8 cellular contexts compared by ENCODE assay signal in the genomic region with DNA sequence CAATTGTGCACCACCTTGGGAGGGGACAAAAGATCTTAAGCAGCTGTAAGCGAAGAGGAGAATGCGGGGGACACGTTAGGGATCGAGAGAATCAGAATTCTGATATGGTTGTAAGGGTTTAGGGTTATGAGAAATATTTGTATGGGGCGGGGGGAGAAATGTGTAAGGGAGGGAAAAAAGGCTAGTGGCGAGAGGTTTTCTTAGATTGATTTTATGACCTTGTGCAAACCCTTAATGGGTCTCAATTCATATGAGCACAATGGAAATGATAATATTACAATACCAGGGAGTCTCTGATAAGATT. TPM values are rescaled to one million over a fixed set of nuclear protein-coding genes. Genes with fewer than 3 reads are reported as not detected.
A peak's percentile ranks its signal among the peaks of the same experiment; 100 is the strongest.
DNase-seq lines count a peak whose midpoint lies in the region; ATAC-seq and TF ChIP-seq lines count a peak whose summit lies in the region.

No MANE protein-coding gene starts in this region.

- CTCF ChIA-PET in MCF 10A (lab: Yijun Ruan, JAX) = interaction anchor here (0.6 to 2.9 kb wide), 11 partner anchors 17 to 1463 kb away, joined by 3 to 17 read pairs (median 4); no protein-coding TSS in a partner anchor

- no TSS peak for BruUV-seq in MCF 10A (replicated peaks; lab: Mats Ljungman, UMichigan)

- H3K79me1 ChIP-seq in mesendoderm (ENCODE audit: low read length) = peaks cover 6% of the 10 kb centered on the region

- H3K36me3 Mint-ChIP-seq in activated naive CD4-positive, alpha-beta T cell treated with anti-CD3 and anti-CD28 coated beads, Interleukin-2, amount 50 U/mL, for 24 hours = peaks cover 2% of the 10 kb centered on the region
- peaks cover 3% of the 10 kb centered on the region for H3K36me3 Mint-ChIP-seq in MCF 10A (ENCODE audit: insufficient read depth, unreplicated experiment)

- no peak overlapping the region for H3K4ac ChIP-seq in mesendoderm (ENCODE audit: low read depth, low read length)

- peak overlapping the region; percentile 95 for H3K27ac Mint-ChIP-seq in activated naive CD4-positive, alpha-beta T cell treated with anti-CD3 and anti-CD28 coated beads, Interleukin-2, amount 50 U/mL, for 24 hours
- H3K27ac Mint-ChIP-seq in MCF 10A (ENCODE audit: low read depth, unreplicated experiment) = peak overlapping the region; percentile 99

- no peaks in the 10 kb centered on the region for H3K27me3 Mint-ChIP-seq in activated naive CD4-positive, alpha-beta T cell treated with anti-CD3 and anti-CD28 coated beads, Interleukin-2, amount 50 U/mL, for 24 hours
- H3K27me3 Mint-ChIP-seq in MCF 10A (ENCODE audit: insufficient read depth, unreplicated experiment) = no peaks in the 10 kb centered on the region

- H4K5ac ChIP-seq in mesendoderm (ENCODE audit: low read length) = no peak overlapping the region

- TF ChIP-seq CTCF in MCF 10A (IDR thresholded peaks at IDR 0.05; ENCODE audit: unreplicated experiment) = no peak
- TF ChIP-seq CTCF in uterus (IDR thresholded peaks at IDR 0.05) = no peak

- H3K9me3 Mint-ChIP-seq in activated naive CD4-positive, alpha-beta T cell treated with anti-CD3 and anti-CD28 coated beads, Interleukin-2, amount 50 U/mL, for 24 hours = no peaks in the 10 kb centered on the region
- H3K9me3 Mint-ChIP-seq in MCF 10A (ENCODE audit: unreplicated experiment) = no peaks in the 10 kb centered on the region

- no peak overlapping the region for H3K27ac ChIP-seq in mesendoderm (ENCODE audit: low read depth, low read length)
- peak overlapping the region; percentile 86 to 91 for H3K27ac ChIP-seq in uterus

- peaks cover 11% of the 10 kb centered on the region for H3K79me2 ChIP-seq in mesendoderm (ENCODE audit: control insufficient read depth, insufficient read depth, low read length)

- peaks cover 4% of the 10 kb centered on the region for H3K4me1 ChIP-seq in mesendoderm (ENCODE audit: control insufficient read depth, low read depth, low read length)
- H3K4me1 ChIP-seq in uterus = peaks cover 0 to 7% of the 10 kb centered on the region in 2 donors

- 100% methylated on average over 1 of the region's 6 CpGs for WGBS in mesendoderm (ENCODE audit: extremely low coverage, insufficient coverage, low lambda C conversion rate)

- H3K36me3 ChIP-seq in mesendoderm (ENCODE audit: control insufficient read depth, insufficient read depth, low read length) (no peaks in the 10 kb centered on the region), uterus (no peaks in the 10 kb centered on the region)

- peak overlapping the region; percentile 76 for H3K9ac ChIP-seq in mesendoderm (ENCODE audit: low read length)

- intact Hi-C loops in MCF 10A (cut with micrococcal nuclease) = loop anchor here (1.0 to 5.0 kb wide), 2 partner anchors 45 to 108 kb away; no protein-coding TSS in a partner anchor
- intact Hi-C loops in uterus (cut with DNase I; ENCODE audit: low total_unique reads) = no loop called here

- H2AK5ac ChIP-seq in mesendoderm (ENCODE audit: low read length) = no peak overlapping the region

- H3K56ac ChIP-seq in mesendoderm (ENCODE audit: low read length) = peak overlapping the region; percentile 89

- no peaks in the 10 kb centered on the region for H3K9me3 ChIP-seq in uterus

- no peak overlapping the region for H2BK15ac ChIP-seq in mesendoderm (replicated peaks; ENCODE audit: low read depth)

- no peak for TF ChIP-seq POLR2A in uterus (IDR thresholded peaks at IDR 0.05)

- H3K4me3 ChIP-seq in mesendoderm (ENCODE audit: low read length) (peak overlapping the region; percentile 76), uterus (peak overlapping the region; percentile 64 to 68)

- POLR2A ChIA-PET in MCF 10A (lab: Yijun Ruan, JAX) = interaction anchor here (0.7 to 2.5 kb wide), 17 partner anchors 14 to 373 kb away, joined by 3 to 30 read pairs (median 4); partner anchors contain the start of gene RAD51AP1

- H3K18ac ChIP-seq in mesendoderm (ENCODE audit: low read length) = no peak overlapping the region

- H3K27me3 ChIP-seq in mesendoderm (ENCODE audit: insufficient read depth, low read length, poor library complexity) (no peaks in the 10 kb centered on the region), uterus (no peaks in the 10 kb centered on the region)

- H2BK120ac ChIP-seq in mesendoderm (ENCODE audit: low read depth, low read length) = no peak overlapping the region

- no peak overlapping the region for H2BK5ac ChIP-seq in mesendoderm (ENCODE audit: low read length)

- no peak overlapping the region for H4K8ac ChIP-seq in mesendoderm (ENCODE audit: low read depth, low read length)

- no peak for DNase-seq in activated naive CD4-positive, alpha-beta T cell treated with Interleukin-2 at 50 U/mL for 16 hours
- DNase-seq in MCF 10A (ENCODE audit: unreplicated experiment) (no peak), mesendoderm (no peak), uterus (no peak), NCI-H2196 treated with DMSO at 0.1 percent for 48 hours (lab: John Stamatoyannopoulos, UW; ENCODE audit: unreplicated experiment) (no peak)
- DNase-seq in activated effector memory CD4-positive, alpha-beta T cell treated with Interleukin-2 at 50 U/mL for 16 hours = no peak

- no peak overlapping the region for H3K4me2 ChIP-seq in mesendoderm (ENCODE audit: low read length)

- no peak for ATAC-seq in GM21529 (IDR thresholded peaks at IDR 0.05; ENCODE audit: unreplicated experiment)

- no peak overlapping the region for H3K23ac ChIP-seq in mesendoderm (ENCODE audit: low read length)

- H3K4me3 Mint-ChIP-seq in activated naive CD4-positive, alpha-beta T cell treated with anti-CD3 and anti-CD28 coated beads, Interleukin-2, amount 50 U/mL, for 24 hours = peak overlapping the region; percentile 98
- H3K4me3 Mint-ChIP-seq in MCF 10A (ENCODE audit: unreplicated experiment) = peak overlapping the region; percentile 97

- H3K4me1 Mint-ChIP-seq in activated naive CD4-positive, alpha-beta T cell treated with anti-CD3 and anti-CD28 coated beads, Interleukin-2, amount 50 U/mL, for 24 hours = peaks cover 62% of the 10 kb centered on the region
- peaks cover 29% of the 10 kb centered on the region for H3K4me1 Mint-ChIP-seq in MCF 10A (ENCODE audit: insufficient read depth, unreplicated experiment)

RNA-seq across cellular contexts. Expression of gene NDUFA9, which starts 0.4 kb away (rescaled TPM):
- total RNA-seq in MCF 10A (2022) (90.1 and 110 TPM in 2 replicates), uterus (10 to 100 TPM; 24.3 to 74.4 (median 61.8) TPM)
- 61.8 TPM for polyA plus RNA-seq in mesendoderm (2013, experiment 1 of 2)
- polyA plus RNA-seq in mesendoderm (2013, experiment 2 of 2) = 61.6 TPM

RNA-seq across cellular contexts. Expression of gene AKAP3, which starts 0.5 kb away (rescaled TPM):
- 0.54 and 1.1 TPM in 2 replicates for total RNA-seq in MCF 10A (2022)
- polyA plus RNA-seq in mesendoderm (2013, experiment 1 of 2) = 0.56 TPM
- polyA plus RNA-seq in mesendoderm (2013, experiment 2 of 2) = 0.66 TPM
- total RNA-seq in uterus = 1 to 10 TPM in 2 of 4 donors, under 1 TPM in 1, not detected in 1; 0.79 to 1.6 (median 1.3) TPM
